In genomic region chr19:50870417-50871089, GRCh38 we compare ENCODE assay signal across 1 cellular context.
TF ChIP-seq lines count a peak whose summit lies in the region.

No MANE protein-coding gene starts in this region.

TF ChIP-seq in K562, 482 proteins besides CTCF, POLR2A, EP300 and RAD21 (continued from another document and continues in another):
- TF ChIP-seq KDM2B (CRISPR knock-in tag; IDR thresholded peaks at IDR 0.05) (no peak), USF1 (CRISPR knock-in tag; IDR thresholded peaks at IDR 0.05) (peak; percentile 51; the same call in 1 of the 2 replicates), ZNF785 (CRISPR knock-in tag; IDR thresholded peaks at IDR 0.05) (no peak), FOXJ3 (CRISPR knock-in tag; IDR thresholded peaks at IDR 0.05) (no peak), PTTG1 (tag; IDR thresholded peaks at IDR 0.05; ENCODE audit: low read depth) (no peak), CBFA2T3 (IDR thresholded peaks at IDR 0.05) (no peak; the same call in 1 of the 2 replicates), MECOM (CRISPR knock-in tag; IDR thresholded peaks at IDR 0.05) (0 out of 2 replicates have a peak, but pooled peaks have one; percentile 3), SMC3 (conservative IDR thresholded peaks at IDR 0.05; ENCODE audit: insufficient read depth, low read depth, low read length) (peak; percentile 87), ZNF253 (CRISPR knock-in tag; conservative IDR thresholded peaks at IDR 0.05) (no peak), ZNF644 (tag; IDR thresholded peaks at IDR 0.05; ENCODE audit: low read depth) (peak; percentile 68; the same call in 1 of the 2 replicates), ZNF354B (CRISPR knock-in tag; IDR thresholded peaks at IDR 0.05) (no peak), SREBF2 (CRISPR knock-in tag; IDR thresholded peaks at IDR 0.05) (no peak), USF2 (CRISPR knock-in tag; IDR thresholded peaks at IDR 0.05) (no peak), ZZZ3 (IDR thresholded peaks at IDR 0.05) (peak; percentile 64; the same call in 1 of the 2 replicates), TAF7 (tag; IDR thresholded peaks at IDR 0.05) (no peak), TCF7 (IDR thresholded peaks at IDR 0.05; ENCODE audit: borderline replicate concordance) (0 out of 2 replicates have a peak, but pooled peaks have one; percentile 51), CC2D1A (IDR thresholded peaks at IDR 0.05) (peak; percentile 63; the same call in 1 of the 2 replicates), TEAD2 (tag; IDR thresholded peaks at IDR 0.05) (no peak), GTF3C2 (IDR thresholded peaks at IDR 0.05; ENCODE audit: borderline replicate concordance, extremely low read depth, insufficient read length) (no peak), NEUROD1 (IDR thresholded peaks at IDR 0.05; ENCODE audit: borderline replicate concordance, low read depth, low read length, partially characterized antibody) (peak; percentile 35), PTBP1 (IDR thresholded peaks at IDR 0.05; ENCODE audit: low read depth, low read length) (no peak), SUPT5H (IDR thresholded peaks at IDR 0.05) (no peak), ZNF699 (CRISPR knock-in tag; IDR thresholded peaks at IDR 0.05; ENCODE audit: insufficient replicate concordance) (no peak), ZNF133 (CRISPR knock-in tag; IDR thresholded peaks at IDR 0.05) (no peak), NR3C1 (CRISPR knock-in tag; IDR thresholded peaks at IDR 0.05) (no peak), CXXC5 (CRISPR knock-in tag; IDR thresholded peaks at IDR 0.05) (peak; percentile 96), ILK (tag; IDR thresholded peaks at IDR 0.05; ENCODE audit: borderline replicate concordance, low read depth) (no peak), TCF3 (CRISPR knock-in tag; IDR thresholded peaks at IDR 0.05) (peak; percentile 46; the same call in 1 of the 2 replicates), FOXK2 (conservative IDR thresholded peaks at IDR 0.05 in 1 of 2, IDR thresholded peaks at IDR 0.05 in 1 of 2; ENCODE audit: low read depth in 2 of 2) (peak; percentile 71 to 74; a peak in 3 of 4 replicates), NUFIP1 (IDR thresholded peaks at IDR 0.05; ENCODE audit: partially characterized antibody) (no peak), ZNF696 (CRISPR knock-in tag; conservative IDR thresholded peaks at IDR 0.05) (no peak), TRIM25 (IDR thresholded peaks at IDR 0.05; ENCODE audit: borderline replicate concordance) (no peak), MEF2A (IDR thresholded peaks at IDR 0.05; ENCODE audit: control insufficient read depth, low read depth, low read length) (no peak), PYGO2 (tag; IDR thresholded peaks at IDR 0.05) (no peak)
- TF ChIP-seq, protein P1, sequence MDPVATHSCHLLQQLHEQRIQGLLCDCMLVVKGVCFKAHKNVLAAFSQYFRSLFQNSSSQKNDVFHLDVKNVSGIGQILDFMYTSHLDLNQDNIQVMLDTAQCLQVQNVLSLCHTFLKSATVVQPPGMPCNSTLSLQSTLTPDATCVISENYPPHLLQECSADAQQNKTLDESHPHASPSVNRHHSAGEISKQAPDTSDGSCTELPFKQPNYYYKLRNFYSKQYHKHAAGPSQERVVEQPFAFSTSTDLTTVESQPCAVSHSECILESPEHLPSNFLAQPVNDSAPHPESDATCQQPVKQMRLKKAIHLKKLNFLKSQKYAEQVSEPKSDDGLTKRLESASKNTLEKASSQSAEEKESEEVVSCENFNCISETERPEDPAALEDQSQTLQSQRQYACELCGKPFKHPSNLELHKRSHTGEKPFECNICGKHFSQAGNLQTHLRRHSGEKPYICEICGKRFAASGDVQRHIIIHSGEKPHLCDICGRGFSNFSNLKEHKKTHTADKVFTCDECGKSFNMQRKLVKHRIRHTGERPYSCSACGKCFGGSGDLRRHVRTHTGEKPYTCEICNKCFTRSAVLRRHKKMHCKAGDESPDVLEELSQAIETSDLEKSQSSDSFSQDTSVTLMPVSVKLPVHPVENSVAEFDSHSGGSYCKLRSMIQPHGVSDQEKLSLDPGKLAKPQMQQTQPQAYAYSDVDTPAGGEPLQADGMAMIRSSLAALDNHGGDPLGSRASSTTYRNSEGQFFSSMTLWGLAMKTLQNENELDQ (CRISPR knock-in tag; IDR thresholded peaks at IDR 0.05; ENCODE audit: borderline replicate concordance) = peak; percentile 49; the same call in 1 of the 2 replicates
- TF ChIP-seq, protein P2, sequence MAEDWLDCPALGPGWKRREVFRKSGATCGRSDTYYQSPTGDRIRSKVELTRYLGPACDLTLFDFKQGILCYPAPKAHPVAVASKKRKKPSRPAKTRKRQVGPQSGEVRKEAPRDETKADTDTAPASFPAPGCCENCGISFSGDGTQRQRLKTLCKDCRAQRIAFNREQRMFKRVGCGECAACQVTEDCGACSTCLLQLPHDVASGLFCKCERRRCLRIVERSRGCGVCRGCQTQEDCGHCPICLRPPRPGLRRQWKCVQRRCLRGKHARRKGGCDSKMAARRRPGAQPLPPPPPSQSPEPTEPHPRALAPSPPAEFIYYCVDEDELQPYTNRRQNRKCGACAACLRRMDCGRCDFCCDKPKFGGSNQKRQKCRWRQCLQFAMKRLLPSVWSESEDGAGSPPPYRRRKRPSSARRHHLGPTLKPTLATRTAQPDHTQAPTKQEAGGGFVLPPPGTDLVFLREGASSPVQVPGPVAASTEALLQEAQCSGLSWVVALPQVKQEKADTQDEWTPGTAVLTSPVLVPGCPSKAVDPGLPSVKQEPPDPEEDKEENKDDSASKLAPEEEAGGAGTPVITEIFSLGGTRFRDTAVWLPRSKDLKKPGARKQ (CRISPR knock-in tag; IDR thresholded peaks at IDR 0.05) = no peak
- TF ChIP-seq, protein P3, sequence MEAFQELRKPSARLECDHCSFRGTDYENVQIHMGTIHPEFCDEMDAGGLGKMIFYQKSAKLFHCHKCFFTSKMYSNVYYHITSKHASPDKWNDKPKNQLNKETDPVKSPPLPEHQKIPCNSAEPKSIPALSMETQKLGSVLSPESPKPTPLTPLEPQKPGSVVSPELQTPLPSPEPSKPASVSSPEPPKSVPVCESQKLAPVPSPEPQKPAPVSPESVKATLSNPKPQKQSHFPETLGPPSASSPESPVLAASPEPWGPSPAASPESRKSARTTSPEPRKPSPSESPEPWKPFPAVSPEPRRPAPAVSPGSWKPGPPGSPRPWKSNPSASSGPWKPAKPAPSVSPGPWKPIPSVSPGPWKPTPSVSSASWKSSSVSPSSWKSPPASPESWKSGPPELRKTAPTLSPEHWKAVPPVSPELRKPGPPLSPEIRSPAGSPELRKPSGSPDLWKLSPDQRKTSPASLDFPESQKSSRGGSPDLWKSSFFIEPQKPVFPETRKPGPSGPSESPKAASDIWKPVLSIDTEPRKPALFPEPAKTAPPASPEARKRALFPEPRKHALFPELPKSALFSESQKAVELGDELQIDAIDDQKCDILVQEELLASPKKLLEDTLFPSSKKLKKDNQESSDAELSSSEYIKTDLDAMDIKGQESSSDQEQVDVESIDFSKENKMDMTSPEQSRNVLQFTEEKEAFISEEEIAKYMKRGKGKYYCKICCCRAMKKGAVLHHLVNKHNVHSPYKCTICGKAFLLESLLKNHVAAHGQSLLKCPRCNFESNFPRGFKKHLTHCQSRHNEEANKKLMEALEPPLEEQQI (IDR thresholded peaks at IDR 0.05) = peak; percentile 83
- TF ChIP-seq, protein P4, sequence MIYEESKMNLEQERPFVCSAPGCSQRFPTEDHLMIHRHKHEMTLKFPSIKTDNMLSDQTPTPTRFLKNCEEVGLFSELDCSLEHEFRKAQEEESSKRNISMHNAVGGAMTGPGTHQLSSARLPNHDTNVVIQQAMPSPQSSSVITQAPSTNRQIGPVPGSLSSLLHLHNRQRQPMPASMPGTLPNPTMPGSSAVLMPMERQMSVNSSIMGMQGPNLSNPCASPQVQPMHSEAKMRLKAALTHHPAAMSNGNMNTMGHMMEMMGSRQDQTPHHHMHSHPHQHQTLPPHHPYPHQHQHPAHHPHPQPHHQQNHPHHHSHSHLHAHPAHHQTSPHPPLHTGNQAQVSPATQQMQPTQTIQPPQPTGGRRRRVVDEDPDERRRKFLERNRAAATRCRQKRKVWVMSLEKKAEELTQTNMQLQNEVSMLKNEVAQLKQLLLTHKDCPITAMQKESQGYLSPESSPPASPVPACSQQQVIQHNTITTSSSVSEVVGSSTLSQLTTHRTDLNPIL (CRISPR knock-in tag; IDR thresholded peaks at IDR 0.05) = no peak
- TF ChIP-seq, protein P5, sequence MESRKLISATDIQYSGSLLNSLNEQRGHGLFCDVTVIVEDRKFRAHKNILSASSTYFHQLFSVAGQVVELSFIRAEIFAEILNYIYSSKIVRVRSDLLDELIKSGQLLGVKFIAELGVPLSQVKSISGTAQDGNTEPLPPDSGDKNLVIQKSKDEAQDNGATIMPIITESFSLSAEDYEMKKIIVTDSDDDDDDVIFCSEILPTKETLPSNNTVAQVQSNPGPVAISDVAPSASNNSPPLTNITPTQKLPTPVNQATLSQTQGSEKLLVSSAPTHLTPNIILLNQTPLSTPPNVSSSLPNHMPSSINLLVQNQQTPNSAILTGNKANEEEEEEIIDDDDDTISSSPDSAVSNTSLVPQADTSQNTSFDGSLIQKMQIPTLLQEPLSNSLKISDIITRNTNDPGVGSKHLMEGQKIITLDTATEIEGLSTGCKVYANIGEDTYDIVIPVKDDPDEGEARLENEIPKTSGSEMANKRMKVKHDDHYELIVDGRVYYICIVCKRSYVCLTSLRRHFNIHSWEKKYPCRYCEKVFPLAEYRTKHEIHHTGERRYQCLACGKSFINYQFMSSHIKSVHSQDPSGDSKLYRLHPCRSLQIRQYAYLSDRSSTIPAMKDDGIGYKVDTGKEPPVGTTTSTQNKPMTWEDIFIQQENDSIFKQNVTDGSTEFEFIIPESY (CRISPR knock-in tag; IDR thresholded peaks at IDR 0.05) = peak; percentile 82
- TF ChIP-seq, protein P6, sequence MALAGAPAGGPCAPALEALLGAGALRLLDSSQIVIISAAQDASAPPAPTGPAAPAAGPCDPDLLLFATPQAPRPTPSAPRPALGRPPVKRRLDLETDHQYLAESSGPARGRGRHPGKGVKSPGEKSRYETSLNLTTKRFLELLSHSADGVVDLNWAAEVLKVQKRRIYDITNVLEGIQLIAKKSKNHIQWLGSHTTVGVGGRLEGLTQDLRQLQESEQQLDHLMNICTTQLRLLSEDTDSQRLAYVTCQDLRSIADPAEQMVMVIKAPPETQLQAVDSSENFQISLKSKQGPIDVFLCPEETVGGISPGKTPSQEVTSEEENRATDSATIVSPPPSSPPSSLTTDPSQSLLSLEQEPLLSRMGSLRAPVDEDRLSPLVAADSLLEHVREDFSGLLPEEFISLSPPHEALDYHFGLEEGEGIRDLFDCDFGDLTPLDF (CRISPR knock-in tag; IDR thresholded peaks at IDR 0.05) = peak; percentile 71; the same call in 1 of the 2 replicates
